In the genomic region with DNA sequence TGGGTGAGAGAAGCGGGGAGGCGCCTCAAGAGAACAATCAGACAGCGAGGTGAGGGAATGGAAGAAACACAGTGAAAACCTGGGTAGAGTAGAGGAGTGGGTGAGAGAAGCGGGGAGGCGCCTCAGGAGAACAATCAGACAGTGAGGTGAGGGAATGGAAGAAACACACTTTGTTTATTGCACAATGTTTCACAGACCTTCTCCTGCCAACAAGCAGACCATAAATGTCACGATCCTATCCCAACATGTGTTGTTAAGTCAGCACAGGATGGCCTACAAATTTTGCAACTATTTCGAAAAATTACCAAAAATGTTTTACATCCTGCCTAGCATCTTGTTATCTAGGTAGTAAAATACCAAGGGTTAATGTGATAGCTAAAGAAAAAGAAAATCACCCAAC, we compare ENCODE assay signal across 8 cellular contexts.
DNase-seq lines count a peak whose midpoint lies in the region; ATAC-seq and TF ChIP-seq lines count a peak whose summit lies in the region.
"Had no signal": no experiment of that assay in that cellular context is flagged by ENCODE, and none has a peak within 500 bp of the region (broad histone marks: within the 10 kb centered on the region; RNA-seq: fewer than 3 reads in every experiment).

No MANE protein-coding gene starts in this region.

- CTCF ChIA-PET in WTC11 (lab: Charles Lee): interaction anchor here (1.5 to 14.4 kb wide), 2 partner anchors 13 to 30 kb away, joined by 5 to 307 read pairs; no protein-coding TSS in a partner anchor

- TF ChIP-seq CTCF in GM23338 (conservative IDR thresholded peaks at IDR 0.05; ENCODE audit: low read depth in 2 of 2): no peak
- no peak for TF ChIP-seq CTCF in WTC11 (IDR thresholded peaks at IDR 0.05)

- H2AFZ ChIP-seq in GM23338: no peak overlapping the region

- no peaks in the 10 kb centered on the region for H3K9me3 ChIP-seq in stomach smooth muscle (ENCODE audit: control insufficient read depth in 2 of 2, low read length in 2 of 2)

- H3K4me2 ChIP-seq in GM23338: no peak overlapping the region

- H3K9me2 ChIP-seq in GM23338 (ENCODE audit: insufficient read depth): no peaks in the 10 kb centered on the region

- H3K4me1 ChIP-seq in GM23338 (ENCODE audit: insufficient read depth): peaks cover 37% of the 10 kb centered on the region
- H3K4me1 ChIP-seq in stomach smooth muscle (ENCODE audit: control insufficient read depth, insufficient read depth, low read length): peaks cover 31% of the 10 kb centered on the region

- H3K27ac ChIP-seq in GM23338 (ENCODE audit: low read depth) (peak overlapping the region; percentile 68), stomach smooth muscle (ENCODE audit: low read length) (peak overlapping the region; percentile 62)

- H3K9me3 Mint-ChIP-seq in GM23338: no peaks in the 10 kb centered on the region
- H3K9me3 Mint-ChIP-seq in WTC11: no peaks in the 10 kb centered on the region
- H3K9me3 Mint-ChIP-seq in immature natural killer cell: no peaks in the 10 kb centered on the region
- H3K9me3 Mint-ChIP-seq: activated CD4-positive, alpha-beta T cell treated with anti-CD3 and anti-CD28 coated beads, Interleukin-2, amount 10 ng/mL, durations not matched to agents 24 days and 14 days had no signal

- peaks cover 8% of the 10 kb centered on the region for H3K79me2 ChIP-seq in GM23338 (replicated peaks; ENCODE audit: insufficient read depth)

- H3K27ac Mint-ChIP-seq in GM23338: peak overlapping the region; percentile 22; the same call in 1 of the 2 replicates
- H3K27ac Mint-ChIP-seq in WTC11: peak overlapping the region; percentile 27
- peak overlapping the region in 4 of 6 donors; percentile 1 to 63 (median 41) for H3K27ac Mint-ChIP-seq in immature natural killer cell
- H3K27ac Mint-ChIP-seq: activated CD4-positive, alpha-beta T cell treated with anti-CD3 and anti-CD28 coated beads, Interleukin-2, amount 10 ng/mL, durations not matched to agents 24 days and 14 days had no signal

- no peak overlapping the region for H3K4me3 ChIP-seq in GM23338
- peak overlapping the region in 1 of 2 donors; percentile 21 for H3K4me3 ChIP-seq in stomach smooth muscle (ENCODE audit: low read length in 2 of 2)

- H3K27me3 ChIP-seq in GM23338 (ENCODE audit: insufficient read depth): no peaks in the 10 kb centered on the region
- H3K27me3 ChIP-seq in stomach smooth muscle (ENCODE audit: control insufficient read depth in 1 of 2, insufficient read depth in 2 of 2, low read length in 2 of 2): no peaks in the 10 kb centered on the region

- POLR2A ChIA-PET in WTC11 (lab: Charles Lee): no interaction called here

- no peaks in the 10 kb centered on the region for H3F3A ChIP-seq in GM23338 (replicated peaks; ENCODE audit: low read depth)

- H3K36me3 ChIP-seq in GM23338 (ENCODE audit: insufficient read depth): no peaks in the 10 kb centered on the region
- H3K36me3 ChIP-seq in stomach smooth muscle (ENCODE audit: control insufficient read depth in 2 of 2, insufficient read depth in 2 of 2, low read length in 2 of 2): no peaks in the 10 kb centered on the region

- H3K36me3 Mint-ChIP-seq in GM23338 (ENCODE audit: low read depth) (no peaks in the 10 kb centered on the region), WTC11 (no peaks in the 10 kb centered on the region), immature natural killer cell (no peaks in the 10 kb centered on the region)

- ATAC-seq in GM23338: no peak
- no peak for ATAC-seq in WTC11

- H3K4me1 Mint-ChIP-seq in GM23338 (peaks cover 36% of the 10 kb centered on the region), WTC11 (peaks cover 52% of the 10 kb centered on the region), immature natural killer cell (peaks cover 52 to 87% of the 10 kb centered on the region in 2 donors)

- H4K20me1 ChIP-seq in GM23338 (replicated peaks; ENCODE audit: insufficient read depth): no peaks in the 10 kb centered on the region; the same call in 1 of the 2 replicates

- peak overlapping the region in 1 of 2 donors; percentile 45 for H3K9ac ChIP-seq in stomach smooth muscle (ENCODE audit: low read length in 2 of 2)

- no peak for DNase-seq in GM23338 (ENCODE audit: low spot score)
- DNase-seq in WTC11 (ENCODE audit: low spot score): no peak
- DNase-seq in immature natural killer cell: no peak
- no peak for DNase-seq in NCI-H748 treated with DMSO at 0.1 percent for 48 hours (lab: John Stamatoyannopoulos, UW)
- no peak for DNase-seq in OCI-M2 (lab: John Stamatoyannopoulos, UW; ENCODE audit: unreplicated experiment)
- no peak for DNase-seq in Ammon's horn (ENCODE audit: low spot score)
- DNase-seq: activated CD4-positive, alpha-beta T cell treated with anti-CD3 and anti-CD28 coated beads, Interleukin-2, amount 10 ng/mL, durations not matched to agents 24 days and 14 days had no signal

- H3K4me3 Mint-ChIP-seq in GM23338 (no peak overlapping the region), WTC11 (no peak overlapping the region), immature natural killer cell (no peak overlapping the region)
- H3K4me3 Mint-ChIP-seq: activated CD4-positive, alpha-beta T cell treated with anti-CD3 and anti-CD28 coated beads, Interleukin-2, amount 10 ng/mL, durations not matched to agents 24 days and 14 days had no signal

- H3K27me3 Mint-ChIP-seq in GM23338 (ENCODE audit: insufficient read depth, low read depth, poor library complexity) (no peaks in the 10 kb centered on the region), WTC11 (ENCODE audit: low read depth) (no peaks in the 10 kb centered on the region), immature natural killer cell (ENCODE audit: low read depth in 3 of 3) (peaks cover 0 to 2% (median 0%) of the 10 kb centered on the region in 3 donors)

TF ChIP-seq in GM23338, 12 proteins besides CTCF, POLR2A, EP300 and RAD21 (continues in another document):
- TF ChIP-seq STAT1 (IDR thresholded peaks at IDR 0.05; ENCODE audit: unreplicated experiment): no peak
- TF ChIP-seq, protein P1, sequence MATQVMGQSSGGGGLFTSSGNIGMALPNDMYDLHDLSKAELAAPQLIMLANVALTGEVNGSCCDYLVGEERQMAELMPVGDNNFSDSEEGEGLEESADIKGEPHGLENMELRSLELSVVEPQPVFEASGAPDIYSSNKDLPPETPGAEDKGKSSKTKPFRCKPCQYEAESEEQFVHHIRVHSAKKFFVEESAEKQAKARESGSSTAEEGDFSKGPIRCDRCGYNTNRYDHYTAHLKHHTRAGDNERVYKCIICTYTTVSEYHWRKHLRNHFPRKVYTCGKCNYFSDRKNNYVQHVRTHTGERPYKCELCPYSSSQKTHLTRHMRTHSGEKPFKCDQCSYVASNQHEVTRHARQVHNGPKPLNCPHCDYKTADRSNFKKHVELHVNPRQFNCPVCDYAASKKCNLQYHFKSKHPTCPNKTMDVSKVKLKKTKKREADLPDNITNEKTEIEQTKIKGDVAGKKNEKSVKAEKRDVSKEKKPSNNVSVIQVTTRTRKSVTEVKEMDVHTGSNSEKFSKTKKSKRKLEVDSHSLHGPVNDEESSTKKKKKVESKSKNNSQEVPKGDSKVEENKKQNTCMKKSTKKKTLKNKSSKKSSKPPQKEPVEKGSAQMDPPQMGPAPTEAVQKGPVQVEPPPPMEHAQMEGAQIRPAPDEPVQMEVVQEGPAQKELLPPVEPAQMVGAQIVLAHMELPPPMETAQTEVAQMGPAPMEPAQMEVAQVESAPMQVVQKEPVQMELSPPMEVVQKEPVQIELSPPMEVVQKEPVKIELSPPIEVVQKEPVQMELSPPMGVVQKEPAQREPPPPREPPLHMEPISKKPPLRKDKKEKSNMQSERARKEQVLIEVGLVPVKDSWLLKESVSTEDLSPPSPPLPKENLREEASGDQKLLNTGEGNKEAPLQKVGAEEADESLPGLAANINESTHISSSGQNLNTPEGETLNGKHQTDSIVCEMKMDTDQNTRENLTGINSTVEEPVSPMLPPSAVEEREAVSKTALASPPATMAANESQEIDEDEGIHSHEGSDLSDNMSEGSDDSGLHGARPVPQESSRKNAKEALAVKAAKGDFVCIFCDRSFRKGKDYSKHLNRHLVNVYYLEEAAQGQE (IDR thresholded peaks at IDR 0.05; ENCODE audit: unreplicated experiment): no peak
- no peak for TF ChIP-seq JUNB (IDR thresholded peaks at IDR 0.05; ENCODE audit: unreplicated experiment)
- no peak for TF ChIP-seq EZH2 (IDR thresholded peaks at IDR 0.05; ENCODE audit: low read depth, unreplicated experiment)
- TF ChIP-seq EZH2phosphoT487 (IDR thresholded peaks at IDR 0.05; ENCODE audit: unreplicated experiment): no peak

TF ChIP-seq in WTC11, 78 proteins besides CTCF, POLR2A, EP300 and RAD21 (continues in another document):
- TF ChIP-seq, protein P2, sequence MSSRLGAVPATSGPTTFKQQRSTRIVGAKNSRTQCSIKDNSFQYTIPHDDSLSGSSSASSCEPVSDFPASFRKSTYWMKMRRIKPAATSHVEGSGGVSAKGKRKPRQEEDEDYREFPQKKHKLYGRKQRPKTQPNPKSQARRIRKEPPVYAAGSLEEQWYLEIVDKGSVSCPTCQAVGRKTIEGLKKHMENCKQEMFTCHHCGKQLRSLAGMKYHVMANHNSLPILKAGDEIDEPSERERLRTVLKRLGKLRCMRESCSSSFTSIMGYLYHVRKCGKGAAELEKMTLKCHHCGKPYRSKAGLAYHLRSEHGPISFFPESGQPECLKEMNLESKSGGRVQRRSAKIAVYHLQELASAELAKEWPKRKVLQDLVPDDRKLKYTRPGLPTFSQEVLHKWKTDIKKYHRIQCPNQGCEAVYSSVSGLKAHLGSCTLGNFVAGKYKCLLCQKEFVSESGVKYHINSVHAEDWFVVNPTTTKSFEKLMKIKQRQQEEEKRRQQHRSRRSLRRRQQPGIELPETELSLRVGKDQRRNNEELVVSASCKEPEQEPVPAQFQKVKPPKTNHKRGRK (CRISPR knock-in tag; IDR thresholded peaks at IDR 0.05; ENCODE audit: borderline replicate concordance): no peak
